Comparison of ENCODE assay signal across 8 cellular contexts in genomic region chr1:244319283-244320132, GRCh38.
DNase-seq lines count a peak whose midpoint lies in the region; ATAC-seq and TF ChIP-seq lines count a peak whose summit lies in the region.

No MANE protein-coding gene starts in this region.

- CTCF ChIA-PET in AG04449 (lab: Yijun Ruan, JAX): interaction anchor here (1.8 kb wide), 1 partner anchor 20 kb away, joined by 9 read pairs; no protein-coding TSS in a partner anchor

- no peak overlapping the region for H3K4me3 ChIP-seq in AG04449 (ENCODE audit: low read depth, low read length)
- no peak overlapping the region for H3K4me3 ChIP-seq in skeletal muscle cell (ENCODE audit: low read depth, low read length)

- DNase-seq in AG04449 (ENCODE audit: low read depth, low spot score) (peak; percentile 49), RPMI7951 (ENCODE audit: low read depth) (peak; percentile 74), skeletal muscle cell (ENCODE audit: low read depth) (peak; percentile 83), iPS-NIHi11 (ENCODE audit: low spot score) (no peak), cerebellum (ENCODE audit: low spot score) (no peak)
- DNase-seq in central memory CD4-positive, alpha-beta T cell: peak; percentile 48

- ATAC-seq in GM18867 (IDR thresholded peaks at IDR 0.05; ENCODE audit: unreplicated experiment) (peak; percentile 77), HG03025 (IDR thresholded peaks at IDR 0.05; ENCODE audit: low FRiP score, unreplicated experiment) (peak; percentile 76)

- no peak for TF ChIP-seq CTCF in AG04449 (IDR thresholded peaks at IDR 0.05; ENCODE audit: insufficient read depth, low read length, missing control alignments)

- POLR2A ChIA-PET in AG04449 (lab: Yijun Ruan, JAX): no interaction called here

Comparison
In these comparisons a context has a peak if more than half of its experiments do, and no peak if none do; other contexts are left out.
1. DNase-seq: peak in AG04449 (single experiment), RPMI7951 (single experiment), central memory CD4-positive, alpha-beta T cell (single experiment) and skeletal muscle cell (single experiment); none in iPS-NIHi11 (single experiment) and cerebellum (single experiment).